ENCODE assay signal across 33 cellular contexts in the genomic region with DNA sequence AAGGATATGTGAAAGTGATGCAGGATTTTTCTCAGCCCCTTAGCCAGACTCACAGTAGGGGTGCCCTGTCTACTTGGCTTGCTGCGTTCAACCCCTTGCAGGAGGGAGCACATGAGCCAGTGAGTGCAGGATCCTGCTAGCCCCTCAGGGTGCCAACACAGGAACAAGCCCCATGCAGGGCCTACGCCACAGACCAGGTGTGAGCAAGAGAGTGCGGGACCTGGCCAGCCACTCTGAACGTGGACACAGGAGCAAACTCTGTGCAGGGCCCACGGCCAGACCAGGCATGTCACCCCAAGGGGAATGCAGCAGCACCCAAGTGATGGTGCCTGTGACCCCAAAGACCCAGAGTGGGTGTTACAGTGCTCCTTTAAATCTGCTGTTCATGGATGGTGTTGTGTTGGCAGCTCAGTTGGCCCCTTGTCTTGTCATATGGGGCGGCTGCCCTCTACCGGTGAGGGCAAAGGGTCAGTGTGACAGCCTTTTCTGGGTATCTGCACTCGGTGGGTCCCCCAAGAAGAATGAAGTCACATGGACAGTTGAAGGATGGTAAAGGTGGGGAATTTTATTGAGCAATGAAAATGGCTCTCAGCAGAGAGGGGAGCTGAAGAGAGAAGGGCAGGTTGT.
A peak's percentile ranks its signal among the peaks of the same experiment; 100 is the strongest.
DNase-seq lines count a peak whose midpoint lies in the region; ATAC-seq, FAIRE-seq and TF ChIP-seq lines count a peak whose summit lies in the region.
"Had no signal": no experiment of that assay in that cellular context is flagged by ENCODE, and none has a peak within 500 bp of the region (broad histone marks: within the 10 kb centered on the region; RNA-seq: fewer than 3 reads in every experiment).

No MANE protein-coding gene starts in this region.

- H3K4me1 ChIP-seq in breast epithelium (no peaks in the 10 kb centered on the region), PC-3 (ENCODE audit: insufficient read depth, low read length) (no peaks in the 10 kb centered on the region), H1 (replicated peaks in 1 of 4; ENCODE audit: control insufficient read depth in 3 of 4, insufficient read depth in 4 of 4, low read length in 3 of 4) (peaks cover 0 to 3% (median 0%) of the 10 kb centered on the region in 4 experiments; a peak in 2 of 7 replicates)
- H3K4me1 ChIP-seq: psoas muscle, tibial artery had no signal

- peak overlapping the region; percentile 4; the same call in 1 of the 2 replicates for H2BK5ac ChIP-seq in H1 (ENCODE audit: low read depth, low read length)

- POLR2A ChIA-PET in MCF 10A (lab: Yijun Ruan, JAX) (no interaction called here), PC-3 (lab: Charles Lee; ENCODE audit: unreplicated experiment) (no interaction called here), H1 (lab: Charles Lee; ENCODE audit: partially characterized antibody) (no interaction called here)

- H3K9me3 Mint-ChIP-seq in MCF 10A (ENCODE audit: unreplicated experiment): no peaks in the 10 kb centered on the region
- H3K9me3 Mint-ChIP-seq: IgD-negative memory B cell; naive thymus-derived CD4-positive, alpha-beta T cell; T-helper 2 cell treated with Interferon-gamma antibody and Interleukin-4, amounts not matched to agents 5 μg/mL and 100 μg/mL, for 36 hours had no signal

- H3K36me3 ChIP-seq in breast epithelium: no peaks in the 10 kb centered on the region
- no peaks in the 10 kb centered on the region for H3K36me3 ChIP-seq in PC-3 (ENCODE audit: low read depth, low read length)
- H3K36me3 ChIP-seq in H1 (ENCODE audit: control insufficient read depth in 2 of 4, insufficient read depth in 4 of 4, low read length in 3 of 4): no peaks in the 10 kb centered on the region
- H3K36me3 ChIP-seq: MG63, tibial artery had no signal

- H3K4me3 Mint-ChIP-seq in MCF 10A (ENCODE audit: unreplicated experiment): no peak overlapping the region
- H3K4me3 Mint-ChIP-seq: B cell; HFFc6; naive thymus-derived CD4-positive, alpha-beta T cell; T-helper 2 cell treated with Interferon-gamma antibody and Interleukin-4, amounts not matched to agents 5 μg/mL and 100 μg/mL, for 36 hours had no signal

- peak; percentile 7 for FAIRE-seq in H1 (lab: Jason Lieb, UNC)
- FAIRE-seq: colon, keratinocyte had no signal

- H3K23me2 ChIP-seq in H1 (ENCODE audit: low read depth, low read length): no peaks in the 10 kb centered on the region

- no peak overlapping the region for H2AK5ac ChIP-seq in H1 (ENCODE audit: low read depth, low read length)

- H3K4ac ChIP-seq in H1 (replicated peaks; ENCODE audit: insufficient read length, low read depth, low read length): no peak overlapping the region

- peaks cover 47% of the 10 kb centered on the region for H3K27me3 Mint-ChIP-seq in MCF 10A (ENCODE audit: insufficient read depth, unreplicated experiment)
- H3K27me3 Mint-ChIP-seq: B cell; naive thymus-derived CD4-positive, alpha-beta T cell had no signal

- H4K91ac ChIP-seq in H1 (replicated peaks; ENCODE audit: insufficient read length, low read length): no peak overlapping the region

- CTCF ChIA-PET in MCF 10A (lab: Yijun Ruan, JAX) (interaction anchor here (0.6 kb wide), 1 partner anchor 1966 kb away, joined by 3 read pairs; no protein-coding TSS in a partner anchor), PC-3 (lab: Charles Lee) (no interaction called here), H1 (lab: Charles Lee; ENCODE audit: partially characterized antibody) (interaction anchor here (0.6 to 0.9 kb wide), 2 partner anchors 12 to 115 kb away, joined by 3 read pairs; no protein-coding TSS in a partner anchor)

- H3K27ac Mint-ChIP-seq in MCF 10A (ENCODE audit: low read depth, unreplicated experiment): no peak overlapping the region
- H3K27ac Mint-ChIP-seq: B cell; HFFc6; IgD-negative memory B cell; T-helper 2 cell treated with Interferon-gamma antibody and Interleukin-4, amounts not matched to agents 5 μg/mL and 100 μg/mL, for 36 hours had no signal

- TF ChIP-seq CTCF in MCF 10A (IDR thresholded peaks at IDR 0.05; ENCODE audit: unreplicated experiment) (peak; percentile 17), breast epithelium (IDR thresholded peaks at IDR 0.05) (no peak), PC-3 (conservative IDR thresholded peaks at IDR 0.05; ENCODE audit: low read depth, low read length) (0 out of 2 replicates have a peak, but pooled peaks have one; percentile 28), H1 (IDR thresholded peaks at IDR 0.05; ENCODE audit: control extremely low read depth in 1 of 3, insufficient read depth in 1 of 3, low read depth in 1 of 3, low read length in 3 of 3) (peak; percentile 26 to 40 (median 31); a peak in 3 of 4 replicates)

- H3K9me3 ChIP-seq in breast epithelium (no peaks in the 10 kb centered on the region), PC-3 (ENCODE audit: low read length) (no peaks in the 10 kb centered on the region), H1 (ENCODE audit: insufficient read depth in 2 of 2, low read depth in 1 of 2, low read length in 1 of 2) (no peaks in the 10 kb centered on the region)
- H3K9me3 ChIP-seq: MG63, psoas muscle, tibial artery had no signal

- no peak overlapping the region for H2BK120ac ChIP-seq in H1 (replicated peaks; ENCODE audit: low read depth, low read length)

- no peaks in the 10 kb centered on the region for H3K79me1 ChIP-seq in H1 (ENCODE audit: low read depth, low read length)

- no peaks in the 10 kb centered on the region for H3K36me3 Mint-ChIP-seq in MCF 10A (ENCODE audit: insufficient read depth, unreplicated experiment)
- H3K36me3 Mint-ChIP-seq: naive thymus-derived CD4-positive, alpha-beta T cell had no signal

- no peaks in the 10 kb centered on the region for H3F3A ChIP-seq in PC-3 (ENCODE audit: low read length, unreplicated experiment)

- WGBS in H1 (ENCODE audit: extremely low coverage in 1 of 2, insufficient coverage in 1 of 2, insufficient read length in 1 of 2, insufficient replicate concordance in 2 of 2, low coverage in 1 of 2, low lambda C conversion rate in 2 of 2, missing lambda C conversion rate in 1 of 2), 2 experiments: 74% methylated on average over 8 of the region's 8 CpGs; no CpG with 5 or more reads in 1 of the 2 experiments

- TF ChIP-seq RAD21 in H1 (IDR thresholded peaks at IDR 0.05 in 1 of 2, conservative IDR thresholded peaks at IDR 0.05 in 1 of 2; ENCODE audit: low read depth in 2 of 2, low read length in 2 of 2): peak; percentile 58 to 71

- no peak overlapping the region for H3K9ac ChIP-seq in PC-3 (ENCODE audit: low read length)
- no peak overlapping the region for H3K9ac ChIP-seq in H1 (replicated peaks in 1 of 4; ENCODE audit: extremely low read depth in 1 of 4, low read depth in 3 of 4, low read length in 3 of 4)

- no peak overlapping the region for H4K5ac ChIP-seq in H1 (ENCODE audit: insufficient read length, low read depth, low read length)

- no peak overlapping the region for H2BK15ac ChIP-seq in H1 (ENCODE audit: low read length)

- ATAC-seq in PC-3 (no peak), GM18502 (IDR thresholded peaks at IDR 0.05; ENCODE audit: poor library complexity, unreplicated experiment) (no peak)
- ATAC-seq: naive thymus-derived CD4-positive, alpha-beta T cell; psoas muscle had no signal

- no peaks in the 10 kb centered on the region for H3K4me1 Mint-ChIP-seq in MCF 10A (ENCODE audit: insufficient read depth, unreplicated experiment)
- H3K4me1 Mint-ChIP-seq: B cell had no signal

- H2BK12ac ChIP-seq in H1 (ENCODE audit: low read depth, low read length): no peak overlapping the region

- DNase-seq in MCF 10A (ENCODE audit: unreplicated experiment) (peak; percentile 16), breast epithelium (ENCODE audit: low spot score in 2 of 2) (no peak), PC-3 (no peak), H1 (ENCODE audit: low read depth in 1 of 2, low spot score in 2 of 2) (peak in 1 of 2 experiments; percentile 46), NCI-H1048 (lab: John Stamatoyannopoulos, UW) (no peak), NK-92 (lab: John Stamatoyannopoulos, UW; ENCODE audit: unreplicated experiment) (no peak)
- DNase-seq in stimulated activated CD4-positive, alpha-beta T cell treated with anti-CD3 and anti-CD28 coated beads, Interleukin-2, amount 100 ng/mL, for 24 hours: no peak
- DNase-seq: activated CD4-positive, alpha-beta T cell treated with anti-CD3 and anti-CD28 coated beads, Interleukin-2, amount 50 U/mL, for 1 hour; activated naive CD4-positive, alpha-beta T cell treated with anti-CD3 and anti-CD28 coated beads, Interleukin-2, amount 50 U/mL, for 16 hours; amniotic stem cell; COR-L47; DMS79 treated with DMSO at 0.1 percent for 48 hours; effector memory CD4-positive, alpha-beta T cell; erythroblast; glutamatergic neuron; HFFc6; MG63; midbrain; naive thymus-derived CD4-positive, alpha-beta T cell; NCI-H1417; NCI-H2081; NCI-H345; NCI-H774; nucleus accumbens; psoas muscle; SHP77; tibial artery had no signal

- BruUV-seq in MCF 10A (replicated peaks; lab: Mats Ljungman, UMichigan) (no TSS peak), PC-3 (replicated peaks; lab: Mats Ljungman, UMichigan) (no TSS peak)

- no peaks in the 10 kb centered on the region for H3K9me2 ChIP-seq in PC-3 (replicated peaks; ENCODE audit: low read length)

- H3K79me2 ChIP-seq in PC-3 (ENCODE audit: low read length) (no peaks in the 10 kb centered on the region), H1 (ENCODE audit: control insufficient read depth in 1 of 2, insufficient read depth in 2 of 2, low read length in 2 of 2) (no peaks in the 10 kb centered on the region)

- H3K4me2 ChIP-seq in PC-3 (ENCODE audit: low read length) (no peak overlapping the region), H1 (ENCODE audit: insufficient read depth in 1 of 2, low read depth in 2 of 2, low read length in 2 of 2) (no peak overlapping the region)

- intact Hi-C loops in MCF 10A (cut with micrococcal nuclease): no loop called here
- intact Hi-C loops in breast epithelium (cut with DNase I; ENCODE audit: low total_unique reads): loop anchor here (5.0 kb wide), 1 partner anchor 200 kb away; no protein-coding TSS in a partner anchor
- intact Hi-C loops in PC-3 (cut with micrococcal nuclease): no loop called here

- no peak overlapping the region for H3K23ac ChIP-seq in H1 (ENCODE audit: insufficient read length)

- TF ChIP-seq POLR2A in breast epithelium (IDR thresholded peaks at IDR 0.05) (no peak), H1 (IDR thresholded peaks at IDR 0.05; ENCODE audit: control extremely low read depth in 1 of 2, low read depth in 2 of 2, low read length in 2 of 2) (no peak)

- H3K27ac ChIP-seq in breast epithelium (no peak overlapping the region), PC-3 (ENCODE audit: low read length) (no peak overlapping the region), H1 (ENCODE audit: low read depth, low read length) (no peak overlapping the region)
- H3K27ac ChIP-seq: psoas muscle, tibial artery had no signal

- H3K56ac ChIP-seq in H1 (replicated peaks; ENCODE audit: insufficient read length, low read depth, low read length): no peak overlapping the region

- no peak for TF ChIP-seq EP300 in H1 (IDR thresholded peaks at IDR 0.05; ENCODE audit: borderline replicate concordance in 1 of 2, low read depth in 2 of 2, low read length in 2 of 2)

- H3K14ac ChIP-seq in H1 (ENCODE audit: insufficient read length): no peak overlapping the region

- H3K4me3 ChIP-seq in breast epithelium (no peak overlapping the region), PC-3 (ENCODE audit: low read length) (no peak overlapping the region), H1 (ENCODE audit: extremely low read depth in 1 of 4, insufficient read depth in 2 of 4, low read depth in 3 of 4, low read length in 4 of 4) (no peak overlapping the region)
- H3K4me3 ChIP-seq: MG63, psoas muscle, tibial artery had no signal

- H3K27me3 ChIP-seq in breast epithelium (peaks cover 0 to 5% of the 10 kb centered on the region in 2 donors), PC-3 (ENCODE audit: low read length) (0 out of 2 replicates have a peak, but pooled peaks cover 7% of the 10 kb centered on the region), H1 (replicated peaks in 1 of 4; ENCODE audit: control insufficient read depth in 3 of 4, extremely low read depth in 1 of 4, insufficient read depth in 3 of 4, low read length in 3 of 4) (no peaks in the 10 kb centered on the region)
- H3K27me3 ChIP-seq: MG63, tibial artery had no signal

- no peak overlapping the region for H3K18ac ChIP-seq in H1 (ENCODE audit: extremely low read depth, low read length)

- H4K8ac ChIP-seq in H1 (ENCODE audit: extremely low read depth, insufficient read depth, low read length): no peak overlapping the region

- H4K20me1 ChIP-seq in PC-3 (ENCODE audit: low read length): no peaks in the 10 kb centered on the region
- H4K20me1 ChIP-seq in H1 (replicated peaks in 1 of 2; ENCODE audit: control insufficient read depth in 1 of 2, insufficient read depth in 2 of 2, low read length in 2 of 2): no peaks in the 10 kb centered on the region

- H2AFZ ChIP-seq in PC-3 (ENCODE audit: low read length) (no peak overlapping the region), H1 (ENCODE audit: low read length) (no peak overlapping the region; the same call in 1 of the 2 replicates)

- H2BK20ac ChIP-seq in H1 (ENCODE audit: low read length): no peak overlapping the region

Comparison
In these comparisons a context has a peak if more than half of its experiments do, and no peak if none do; other contexts are left out.
1. CTCF ChIP-seq: peak in MCF 10A (single experiment), PC-3 (single experiment) and H1 (3 of 3); none in breast epithelium (0 of 3).